Comparison of ENCODE assay signal across 22 cellular contexts in genomic region chr4:115331241-115331640, GRCh38.
DNase-seq lines count a peak whose midpoint lies in the region; ATAC-seq, FAIRE-seq and TF ChIP-seq lines count a peak whose summit lies in the region.
"Had no signal": no experiment of that assay in that cellular context is flagged by ENCODE, and none has a peak within 500 bp of the region (broad histone marks: within the 10 kb centered on the region; RNA-seq: fewer than 3 reads in every experiment).

No MANE protein-coding gene starts in this region.

- no peaks in the 10 kb centered on the region for H3K79me2 ChIP-seq in HCT116 (ENCODE audit: insufficient read depth, low read length)
- H3K79me2 ChIP-seq in MM.1S (ENCODE audit: low read length), result no peaks in the 10 kb centered on the region
- no peaks in the 10 kb centered on the region for H3K79me2 ChIP-seq in GM12878 (ENCODE audit: control insufficient read depth, insufficient read depth, low read length)

- H4K20me1 ChIP-seq in HCT116 (ENCODE audit: insufficient read depth), result no peaks in the 10 kb centered on the region
- no peaks in the 10 kb centered on the region for H4K20me1 ChIP-seq in MM.1S (ENCODE audit: insufficient read depth, low read length)
- no peaks in the 10 kb centered on the region for H4K20me1 ChIP-seq in GM12878 (ENCODE audit: control insufficient read depth, insufficient read depth)
- H4K20me1 ChIP-seq: BLaER1 treated with 17β-estradiol and CSF1 and Interleukin-3, amounts not matched to agents 10 nM and 100 nM had no signal

- in situ Hi-C loops in GM12878 (cut with MboI), result no loop called here

- H3K9ac ChIP-seq in HCT116 (ENCODE audit: low read length) (no peak overlapping the region), MM.1S (ENCODE audit: low read length) (no peak overlapping the region), GM12878 (ENCODE audit: control insufficient read depth, insufficient read depth, low read length) (no peak overlapping the region)
- H3K9ac ChIP-seq: BLaER1 treated with 17β-estradiol and CSF1 and Interleukin-3, amounts not matched to agents 10 nM and 100 nM had no signal

- TF ChIP-seq CTCF in HCT116 (IDR thresholded peaks at IDR 0.05 in 2 of 3, conservative IDR thresholded peaks at IDR 0.05 in 1 of 3; ENCODE audit: borderline replicate concordance in 1 of 3, insufficient read depth in 1 of 3, low read depth in 2 of 3, low read length in 2 of 3) (no peak), MM.1S (IDR thresholded peaks at IDR 0.05; ENCODE audit: low read length) (no peak), GM12878 (IDR thresholded peaks at IDR 0.05 in 2 of 3, conservative IDR thresholded peaks at IDR 0.05 in 1 of 3; ENCODE audit: control insufficient read depth in 2 of 3, extremely low read depth in 1 of 3, insufficient read depth in 1 of 3, low read depth in 3 of 3, low read length in 3 of 3) (no peak), testis (IDR thresholded peaks at IDR 0.05) (no peak)

- H3K4me1 ChIP-seq in HCT116 (ENCODE audit: control insufficient read depth in 1 of 2, insufficient read depth in 2 of 2, low read length in 2 of 2) (no peaks in the 10 kb centered on the region), MM.1S (ENCODE audit: low read length) (peaks cover 30% of the 10 kb centered on the region), GM12878 (ENCODE audit: control insufficient read depth, insufficient read depth, low read length) (peaks cover 9% of the 10 kb centered on the region; the same call in 1 of the 2 replicates), testis (no peaks in the 10 kb centered on the region)
- H3K4me1 ChIP-seq: A549; BLaER1 treated with 17β-estradiol and CSF1 and Interleukin-3, amounts not matched to agents 10 nM and 100 nM; Caco-2 had no signal

- TF ChIP-seq RAD21 in HCT116 (IDR thresholded peaks at IDR 0.05; ENCODE audit: low read depth) (no peak), GM12878 (IDR thresholded peaks at IDR 0.05; ENCODE audit: insufficient read depth, low read depth, low read length) (no peak)

- BruUV-seq in HCT116 (replicated peaks; lab: Mats Ljungman, UMichigan) (no TSS peak), GM12878 (replicated peaks; lab: Mats Ljungman, UMichigan) (no TSS peak)

- H3K27ac ChIP-seq in HCT116 (ENCODE audit: low read depth, low read length) (no peak overlapping the region), MM.1S (ENCODE audit: low read length) (no peak overlapping the region), GM12878 (ENCODE audit: control insufficient read depth, insufficient read depth) (no peak overlapping the region), testis (no peak overlapping the region)
- H3K27ac ChIP-seq: 22Rv1; A549; BLaER1 treated with 17β-estradiol and CSF1 and Interleukin-3, amounts not matched to agents 10 nM and 100 nM; C4-2B had no signal

- H3K4me3 ChIP-seq in HCT116 (replicated peaks in 1 of 2; ENCODE audit: low read depth in 1 of 2, low read length in 2 of 2), result no peak overlapping the region
- H3K4me3 ChIP-seq in MM.1S (ENCODE audit: low read length), result no peak overlapping the region
- H3K4me3 ChIP-seq in GM12878, result no peak overlapping the region
- no peak overlapping the region for H3K4me3 ChIP-seq in testis
- H3K4me3 ChIP-seq: A549; BLaER1 treated with 17β-estradiol and CSF1 and Interleukin-3, amounts not matched to agents 10 nM and 100 nM had no signal

- H3K36me3 ChIP-seq in HCT116 (ENCODE audit: control insufficient read depth in 1 of 2, insufficient read depth in 2 of 2, low read length in 2 of 2) (no peaks in the 10 kb centered on the region), MM.1S (replicated peaks; ENCODE audit: insufficient read depth, low read length) (no peaks in the 10 kb centered on the region), GM12878 (ENCODE audit: control insufficient read depth in 2 of 2, insufficient read depth in 2 of 2, low read length in 1 of 2) (no peaks in the 10 kb centered on the region), testis (ENCODE audit: low read depth, missing control alignments) (no peaks in the 10 kb centered on the region)
- H3K36me3 ChIP-seq: BLaER1 treated with 17β-estradiol and CSF1 and Interleukin-3, amounts not matched to agents 10 nM and 100 nM had no signal

- POLR2A ChIA-PET in HCT116 (lab: Charles Lee) (no interaction called here), GM12878 (lab: Charles Lee) (no interaction called here)

- H3K27me3 ChIP-seq in HCT116 (ENCODE audit: insufficient read depth, low read length), result no peaks in the 10 kb centered on the region
- no peaks in the 10 kb centered on the region for H3K27me3 ChIP-seq in MM.1S (replicated peaks; ENCODE audit: insufficient read depth, low read length)
- H3K27me3 ChIP-seq in GM12878 (replicated peaks in 1 of 2; ENCODE audit: control insufficient read depth in 2 of 2, insufficient read depth in 2 of 2, low read length in 1 of 2), result no peaks in the 10 kb centered on the region
- H3K27me3 ChIP-seq in testis, result no peaks in the 10 kb centered on the region
- H3K27me3 ChIP-seq: BLaER1 treated with 17β-estradiol and CSF1 and Interleukin-3, amounts not matched to agents 10 nM and 100 nM had no signal

- CTCF ChIA-PET in HCT116 (lab: Charles Lee), result no interaction called here
- CTCF ChIA-PET in GM12878 (lab: Yijun Ruan, JAX), result interaction anchor here (1.6 kb wide), 1 partner anchor 97 kb away, joined by 4 read pairs; no protein-coding TSS in a partner anchor

- peaks cover 9% of the 10 kb centered on the region for H3F3A ChIP-seq in MM.1S (ENCODE audit: insufficient read depth, low read length)

- intact Hi-C loops in HCT116 (cut with micrococcal nuclease) (no loop called here), GM12878 (cut with micrococcal nuclease; ENCODE audit: unreplicated experiment) (no loop called here), testis (cut with DNase I; ENCODE audit: low total_unique reads) (no loop called here)

- TF ChIP-seq EP300 in GM12878 (IDR thresholded peaks at IDR 0.05; ENCODE audit: borderline replicate concordance in 1 of 2, control insufficient read depth in 1 of 2, low read depth in 2 of 2, low read length in 2 of 2), result no peak

- no peak for FAIRE-seq in GM12878 (lab: Jason Lieb, UNC)
- FAIRE-seq: A549, D721Med, G401.6, GM12892, GM18507 had no signal

- SMC1A ChIA-PET in GM12878 (lab: Charles Lee; ENCODE audit: uncharacterized antibody, unreplicated experiment), result interaction anchor here (1.1 to 1.4 kb wide), 3 partner anchors 14 to 97 kb away, joined by 4 read pairs; no protein-coding TSS in a partner anchor

- no peak for DNase-seq in HCT116 (ENCODE audit: low read depth, low spot score)
- peak; percentile 48 for DNase-seq in MM.1S
- peak; percentile 3 for DNase-seq in OCI-M1 (lab: John Stamatoyannopoulos, UW)
- DNase-seq in GM12878 (ENCODE audit: low read depth, low spot score), result no peak
- no peak for DNase-seq in mesenteric fat pad (ENCODE audit: low spot score)
- no peak for DNase-seq in testis
- DNase-seq: AML-193; Caco-2; Calu3; CD4-positive, alpha-beta T cell; CD8-positive, alpha-beta T cell; DMS79 treated with DMSO at 0.1 percent for 48 hours; GF-D8 had no signal

- no peaks in the 10 kb centered on the region for H3K9me3 ChIP-seq in HCT116 (ENCODE audit: control insufficient read depth in 1 of 2, insufficient read depth in 1 of 2, low read depth in 1 of 2, low read length in 2 of 2)
- no peaks in the 10 kb centered on the region for H3K9me3 ChIP-seq in MM.1S (replicated peaks; ENCODE audit: insufficient read depth, low read length)
- no peaks in the 10 kb centered on the region for H3K9me3 ChIP-seq in GM12878 (replicated peaks; ENCODE audit: control insufficient read depth, insufficient read depth, low read length)
- no peaks in the 10 kb centered on the region for H3K9me3 ChIP-seq in testis
- H3K9me3 ChIP-seq: A549; BLaER1 treated with 17β-estradiol and CSF1 and Interleukin-3, amounts not matched to agents 10 nM and 100 nM; Caco-2 had no signal

- H3K4me2 ChIP-seq in HCT116 (ENCODE audit: low read length), result no peak overlapping the region
- peak overlapping the region; percentile 36; the same call in 1 of the 2 replicates for H3K4me2 ChIP-seq in MM.1S (ENCODE audit: low read depth, low read length)
- H3K4me2 ChIP-seq in GM12878 (ENCODE audit: control insufficient read depth, insufficient read depth), result no peak overlapping the region
- H3K4me2 ChIP-seq: A549; BLaER1 treated with 17β-estradiol and CSF1 and Interleukin-3, amounts not matched to agents 10 nM and 100 nM had no signal

- H3K9me2 ChIP-seq in HCT116 (ENCODE audit: insufficient read depth) (no peaks in the 10 kb centered on the region), MM.1S (replicated peaks; ENCODE audit: insufficient read depth, low read length) (no peaks in the 10 kb centered on the region)

- H2AFZ ChIP-seq in HCT116 (ENCODE audit: low read depth, low read length, poor library complexity, severe bottlenecking) (peak overlapping the region; percentile 85), MM.1S (ENCODE audit: low read length) (no peak overlapping the region), GM12878 (ENCODE audit: control insufficient read depth, low read depth, low read length) (no peak overlapping the region)

- WGBS in GM12878 (ENCODE audit: insufficient coverage, insufficient replicate concordance, low lambda C conversion rate, missing lambda C conversion rate), result 25% methylated on average over 2 of the region's 2 CpGs
- WGBS in testis, 2 donors, result 91 to 93% methylated on average over 2 of the region's 2 CpGs

- RAD21 ChIA-PET in HCT116 (lab: Charles Lee; ENCODE audit: low non-redundant PET in 1 of 2, low total read pairs in 2 of 2, uncharacterized antibody in 2 of 2, unreplicated experiment in 2 of 2), result no interaction called here
- RAD21 ChIA-PET in GM12878 (lab: Charles Lee; ENCODE audit: unreplicated experiment), result no interaction called here

- TF ChIP-seq POLR2A in HCT116 (IDR thresholded peaks at IDR 0.05; ENCODE audit: borderline replicate concordance, extremely low read depth, insufficient read depth, insufficient read length) (no peak), GM12878 (IDR thresholded peaks at IDR 0.05; ENCODE audit: low read depth, low read length) (no peak), testis (IDR thresholded peaks at IDR 0.05) (no peak)

- ATAC-seq in HCT116 (no peak), GM12878 (peak; percentile 34; the same call in 2 of the 3 replicates), HG02759 (IDR thresholded peaks at IDR 0.05; ENCODE audit: unreplicated experiment) (no peak)
- ATAC-seq: A549; CD8-positive, alpha-beta T cell had no signal

TF ChIP-seq in HCT116, 20 proteins besides CTCF, POLR2A, EP300 and RAD21 (continues in another document):
- TF ChIP-seq ZFX (IDR thresholded peaks at IDR 0.05) (no peak), ATF3 (IDR thresholded peaks at IDR 0.05) (no peak)

TF ChIP-seq in GM12878, 131 proteins besides CTCF, POLR2A, EP300 and RAD21 (continues in another document):
- TF ChIP-seq ASH2L (IDR thresholded peaks at IDR 0.05; ENCODE audit: borderline replicate concordance, low read depth), result no peak
- no peak for TF ChIP-seq ZBED1 (IDR thresholded peaks at IDR 0.05; ENCODE audit: borderline replicate concordance)

Comparison
In these comparisons a context has a peak if more than half of its experiments do, and no peak if none do; other contexts are left out.
1. DNase-seq: peak in MM.1S (single experiment) and OCI-M1 (single experiment); none in HCT116 (single experiment), GM12878 (single experiment), mesenteric fat pad (single experiment) and testis (single experiment).